In the genomic region with DNA sequence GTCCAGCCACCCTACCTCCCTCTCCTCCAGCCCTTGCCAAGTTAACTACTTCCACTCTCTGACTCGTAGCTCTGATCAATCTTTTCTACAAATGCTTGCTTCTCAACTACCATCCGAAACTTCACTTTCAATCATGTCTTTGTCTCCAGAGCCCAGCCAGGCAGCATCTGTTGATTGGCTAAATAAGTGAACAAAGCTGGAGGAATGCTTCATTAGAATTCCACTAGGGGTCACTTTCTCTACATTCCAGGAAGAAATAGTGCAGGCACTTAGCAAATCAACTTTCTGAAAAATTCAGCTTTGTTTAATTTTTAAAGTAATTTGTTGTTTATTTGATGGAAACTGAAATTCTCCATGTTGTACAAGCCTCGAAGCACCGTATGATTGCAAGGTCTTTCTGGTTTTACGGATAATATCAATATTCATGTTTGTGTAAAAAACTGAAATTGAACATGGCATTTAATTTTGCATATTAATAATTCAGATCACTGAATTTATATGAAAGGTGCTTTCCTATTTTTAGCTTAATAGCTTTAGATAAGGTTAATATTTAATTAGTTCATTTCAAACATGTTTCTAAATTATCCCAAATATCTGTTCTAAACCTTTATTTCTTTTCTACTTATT, we compare ENCODE assay signal across 8 cellular contexts. TPM values are rescaled to one million over a fixed set of nuclear protein-coding genes. Genes with fewer than 3 reads are reported as not detected.
DNase-seq lines count a peak whose midpoint lies in the region; ATAC-seq and TF ChIP-seq lines count a peak whose summit lies in the region.

No MANE protein-coding gene starts in this region.

- H3K4me3 Mint-ChIP-seq in activated CD8-positive, alpha-beta memory T cell treated with anti-CD3 and anti-CD28 coated beads, Interleukin-2, amount 10 ng/mL, durations not matched to agents 7 days and 5 days: no peak overlapping the region

- no peaks in the 10 kb centered on the region for H3K9me3 ChIP-seq in mucosa of descending colon

- H3K27me3 Mint-ChIP-seq in activated CD8-positive, alpha-beta memory T cell treated with anti-CD3 and anti-CD28 coated beads, Interleukin-2, amount 10 ng/mL, durations not matched to agents 7 days and 5 days: no peaks in the 10 kb centered on the region

- intact Hi-C loops in mucosa of descending colon (cut with DNase I, micrococcal nuclease): loop anchor here (10.0 kb wide), 2 partner anchors 135 to 425 kb away; no protein-coding TSS in a partner anchor

- H3K9me3 Mint-ChIP-seq in activated CD8-positive, alpha-beta memory T cell treated with anti-CD3 and anti-CD28 coated beads, Interleukin-2, amount 10 ng/mL, durations not matched to agents 7 days and 5 days (ENCODE audit: low read depth): no peaks in the 10 kb centered on the region

- no peak overlapping the region for H3K4me3 ChIP-seq in mucosa of descending colon

- peaks cover 2% of the 10 kb centered on the region for H3K4me1 Mint-ChIP-seq in activated CD8-positive, alpha-beta memory T cell treated with anti-CD3 and anti-CD28 coated beads, Interleukin-2, amount 10 ng/mL, durations not matched to agents 7 days and 5 days

- DNase-seq in CD1c-positive myeloid dendritic cell (ENCODE audit: extremely low spot score) (peak; percentile 65), LoVo (ENCODE audit: low spot score) (peak; percentile 57), SK-N-DZ (ENCODE audit: low spot score) (peak; percentile 59), epidermal melanocyte (ENCODE audit: insufficient read length, low spot score) (peak; percentile 74), mucosa of descending colon (peak in 1 of 3 donors; percentile 21)
- DNase-seq in activated CD8-positive, alpha-beta memory T cell treated with anti-CD3 and anti-CD28 coated beads, Interleukin-2, amount 10 ng/mL, durations not matched to agents 7 days and 5 days: no peak

- H3K27ac Mint-ChIP-seq in activated CD8-positive, alpha-beta memory T cell treated with anti-CD3 and anti-CD28 coated beads, Interleukin-2, amount 10 ng/mL, durations not matched to agents 7 days and 5 days: no peak overlapping the region

- no peaks in the 10 kb centered on the region for H3K36me3 Mint-ChIP-seq in activated CD8-positive, alpha-beta memory T cell treated with anti-CD3 and anti-CD28 coated beads, Interleukin-2, amount 10 ng/mL, durations not matched to agents 7 days and 5 days

- no peaks in the 10 kb centered on the region for H3K36me3 ChIP-seq in mucosa of descending colon (ENCODE audit: low read depth)

- CTCF ChIA-PET in activated CD8-positive, alpha-beta memory T cell treated with anti-CD3 and anti-CD28 coated beads, Interleukin-2, amount 10 ng/mL, durations not matched to agents 7 days and 5 days (lab: Charles Lee): interaction anchor here (0.6 to 6.0 kb wide), 30 partner anchors 9 to 440 kb away, joined by 3 to 60 read pairs (median 4); no protein-coding TSS in a partner anchor

- H3K4me1 ChIP-seq in mucosa of descending colon (ENCODE audit: low read depth): no peaks in the 10 kb centered on the region

- peak; percentile 57 for ATAC-seq in GM18867 (IDR thresholded peaks at IDR 0.05; ENCODE audit: unreplicated experiment)
- ATAC-seq in mucosa of descending colon: peak; percentile 67
- no peak for ATAC-seq in activated CD8-positive, alpha-beta memory T cell treated with anti-CD3 and anti-CD28 coated beads, Interleukin-2, amount 10 ng/mL, durations not matched to agents 7 days and 5 days
- no peak for ATAC-seq in HG03196 (IDR thresholded peaks at IDR 0.05; ENCODE audit: unreplicated experiment)

- no peak for TF ChIP-seq CTCF in mucosa of descending colon (IDR thresholded peaks at IDR 0.05)

RNA-seq across cellular contexts. Expression of gene HELB, which starts 32.4 kb away (rescaled TPM):
- 1.7 and 3.7 TPM in 2 replicates for polyA plus RNA-seq in SK-N-DZ (2014; cell fraction: cytosol; rRNA removed)
- polyA plus RNA-seq in SK-N-DZ (2014; cell fraction: nucleus; rRNA removed): 2.3 and 2.7 TPM in 2 replicates
- 1 to 10 TPM; 3.8 to 6.0 (median 5.4) TPM for total RNA-seq in mucosa of descending colon
- total RNA-seq in activated CD8-positive, alpha-beta memory T cell treated with anti-CD3 and anti-CD28 coated beads, Interleukin-2, amount 10 ng/mL, durations not matched to agents 7 days and 5 days: 10 to 100 TPM; 19.1 to 34.6 TPM

Comparison
In these comparisons a context has a peak if more than half of its experiments do, and no peak if none do; other contexts are left out.
1. ATAC-seq: peak in GM18867 (single experiment) and mucosa of descending colon (single experiment); none in activated CD8-positive, alpha-beta memory T cell treated with anti-CD3 and anti-CD28 coated beads, Interleukin-2, amount 10 ng/mL, durations not matched to agents 7 days and 5 days (single experiment) and HG03196 (single experiment).